Comparison of ENCODE assay signal across 8 cellular contexts in genomic region chrX:15854712-15855561, GRCh38. TPM values are rescaled to one million over a fixed set of nuclear protein-coding genes. Genes with fewer than 3 reads are reported as not detected.
DNase-seq lines count a peak whose midpoint lies in the region; ATAC-seq and TF ChIP-seq lines count a peak whose summit lies in the region.

Gene AP1S2 (minus strand): TSS chrX:15854813. CDS start chrX:15852524, 2,289 bp downstream.

- H3K36me3 ChIP-seq in WERI-Rb-1 (peaks cover 9% of the 10 kb centered on the region), breast epithelium (no peaks in the 10 kb centered on the region)

- CTCF ChIA-PET in AG04450 (lab: Charles Lee), result interaction anchor here (1.4 kb wide), 1 partner anchor 582 kb away, joined by 6 read pairs; no protein-coding TSS in a partner anchor

- H3K27ac ChIP-seq in AG04450 (ENCODE audit: low read depth, low read length) (peak within 1 kb of the TSS; percentile 21), WERI-Rb-1 (peak within 1 kb of the TSS; percentile 87), breast epithelium (peak within 1 kb of the TSS; percentile 84 to 89), skin epidermis (peak within 1 kb of the TSS; percentile 67 to 93 (median 89))

- ATAC-seq in GM18909 (IDR thresholded peaks at IDR 0.05; ENCODE audit: poor library complexity, unreplicated experiment), result peak; percentile 96
- ATAC-seq in HG03159 (IDR thresholded peaks at IDR 0.05; ENCODE audit: unreplicated experiment), result peak; percentile 95

- no peaks in the 10 kb centered on the region for H3K9me3 ChIP-seq in AG04450 (ENCODE audit: control insufficient read depth, insufficient read depth, low read length)
- H3K9me3 ChIP-seq in WERI-Rb-1 (ENCODE audit: severe bottlenecking), result no peaks in the 10 kb centered on the region
- H3K9me3 ChIP-seq in breast epithelium, result no peaks in the 10 kb centered on the region

- H3K27me3 ChIP-seq in AG04450 (ENCODE audit: control insufficient read depth, insufficient read depth, low read length), result no peaks in the 10 kb centered on the region
- no peaks in the 10 kb centered on the region for H3K27me3 ChIP-seq in WERI-Rb-1 (ENCODE audit: insufficient read depth, low read depth, severe bottlenecking)
- peaks cover 0 to 13% of the 10 kb centered on the region in 2 donors for H3K27me3 ChIP-seq in breast epithelium

- H3K4me3 ChIP-seq in AG04450 (ENCODE audit: low read depth, low read length) (peak within 1 kb of the TSS; percentile 75), WERI-Rb-1 (ENCODE audit: low read depth, low read length) (peak within 1 kb of the TSS; percentile 79), breast epithelium (peak within 1 kb of the TSS; percentile 65 to 81 (median 81)), skin epidermis (peak within 1 kb of the TSS; percentile 54 to 73 (median 68))

- H3K4me1 ChIP-seq in breast epithelium, result peaks cover 0 to 3% of the 10 kb centered on the region in 2 donors

- TF ChIP-seq POLR2A in breast epithelium (IDR thresholded peaks at IDR 0.05), result peak; percentile 44

- DNase-seq in AG04450 (ENCODE audit: low read depth, low spot score) (peak; percentile 66), NCI-H2227 (lab: John Stamatoyannopoulos, UW; ENCODE audit: unreplicated experiment) (peak; percentile 98), WERI-Rb-1 (peak; percentile 97), breast epithelium (ENCODE audit: low spot score in 2 of 2) (peak; percentile 86 to 93), iPS-NIHi11 (ENCODE audit: low spot score) (peak; percentile 83)

- intact Hi-C loops in breast epithelium (cut with DNase I; ENCODE audit: low total_unique reads), result no loop called here

- POLR2A ChIA-PET in AG04450 (lab: Yijun Ruan, JAX), result interaction anchor here (0.9 kb wide), 1 partner anchor 864 kb away, joined by 3 read pairs; the partner anchor contains the start of gene SYAP1

- TF ChIP-seq CTCF in AG04450 (IDR thresholded peaks at IDR 0.05; ENCODE audit: low read depth, low read length) (no peak), WERI-Rb-1 (IDR thresholded peaks at IDR 0.05; ENCODE audit: low read depth, low read length) (no peak), breast epithelium (IDR thresholded peaks at IDR 0.05) (no peak)

RNA-seq across cellular contexts. Expression of gene AP1S2, which starts in this region (rescaled TPM):
- polyA plus RNA-seq in AG04450 (2011; rRNA removed), result 42.6 and 60.8 TPM in 2 replicates
- polyA minus RNA-seq in AG04450 (2011; rRNA and poly(A)+ RNA removed), result 13.5 and 32.5 TPM in 2 replicates
- 10 to 100 TPM; 23.0 to 56.5 (median 36.7) TPM for total RNA-seq in breast epithelium

Comparison
In these comparisons a context has a peak if more than half of its experiments do, and no peak if none do; other contexts are left out.
1. Peak in every context shown above with its lines: DNase-seq, ATAC-seq, H3K4me3 ChIP-seq and H3K27ac ChIP-seq.
2. H3K27ac ChIP-seq: peak in every context shown above with its lines; median percentile 89 in skin epidermis; 87 in WERI-Rb-1; 86 in breast epithelium; 21 in AG04450.